In the genomic region with DNA sequence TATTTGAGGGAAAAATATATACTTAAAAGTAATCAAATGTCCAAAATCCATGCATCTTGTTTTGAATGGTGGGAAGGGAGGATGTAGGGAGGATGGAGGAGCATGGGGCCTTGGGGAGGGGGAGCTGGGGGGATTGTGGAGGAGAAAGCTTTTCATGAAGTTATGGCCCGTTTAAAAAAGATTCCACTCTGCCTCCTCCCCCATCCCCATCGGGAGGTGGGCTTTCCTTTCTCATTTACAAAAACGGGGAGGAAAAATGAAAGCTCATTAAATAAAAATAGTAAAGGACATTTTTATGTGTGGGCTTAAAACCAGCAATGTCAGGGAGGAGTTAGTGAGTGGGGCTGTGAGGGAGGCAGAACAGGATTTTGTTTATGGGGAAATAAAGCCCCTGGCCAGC, we compare ENCODE assay signal across 19 cellular contexts.
A peak's percentile ranks its signal among the peaks of the same experiment; 100 is the strongest.
DNase-seq lines count a peak whose midpoint lies in the region; ATAC-seq and TF ChIP-seq lines count a peak whose summit lies in the region.
"Had no signal": no experiment of that assay in that cellular context is flagged by ENCODE, and none has a peak within 500 bp of the region (broad histone marks: within the 10 kb centered on the region; RNA-seq: fewer than 3 reads in every experiment).

No MANE protein-coding gene starts in this region.

- H3K4me1 Mint-ChIP-seq in mesothelial cell of epicardium, result peaks cover 38% of the 10 kb centered on the region
- peaks cover 10 to 67% (median 19%) of the 10 kb centered on the region in 4 donors for H3K4me1 Mint-ChIP-seq in naive thymus-derived CD8-positive, alpha-beta T cell

- ATAC-seq in naive thymus-derived CD8-positive, alpha-beta T cell, result no peak
- ATAC-seq: A549 had no signal

- H3K4me3 ChIP-seq in ascending aorta, result peak overlapping the region; percentile 14 to 19
- H3K4me3 ChIP-seq in stomach smooth muscle (ENCODE audit: low read length in 2 of 2), result no peak overlapping the region
- H3K4me3 ChIP-seq: A549, tibial nerve had no signal

- POLR2A ChIA-PET in naive thymus-derived CD8-positive, alpha-beta T cell (lab: Charles Lee), result interaction anchor here (1.3 kb wide), 1 partner anchor 13 kb away, joined by 3 read pairs; no protein-coding TSS in a partner anchor

- H3K36me3 ChIP-seq in ascending aorta (peaks cover 27 to 58% of the 10 kb centered on the region in 2 donors), stomach smooth muscle (ENCODE audit: control insufficient read depth in 2 of 2, insufficient read depth in 2 of 2, low read length in 2 of 2) (peaks cover 0 to 5% of the 10 kb centered on the region in 2 donors)

- H3K27me3 ChIP-seq in ascending aorta (no peaks in the 10 kb centered on the region), stomach smooth muscle (ENCODE audit: control insufficient read depth in 1 of 2, insufficient read depth in 2 of 2, low read length in 2 of 2) (no peaks in the 10 kb centered on the region)
- H3K27me3 ChIP-seq: tibial nerve had no signal

- H3K9me3 ChIP-seq in ascending aorta (no peaks in the 10 kb centered on the region), stomach smooth muscle (ENCODE audit: control insufficient read depth in 2 of 2, low read length in 2 of 2) (no peaks in the 10 kb centered on the region)
- H3K9me3 ChIP-seq: A549, tibial nerve had no signal

- H3K9ac ChIP-seq in stomach smooth muscle (ENCODE audit: low read length in 2 of 2), result no peak overlapping the region

- H3K36me3 Mint-ChIP-seq in mesothelial cell of epicardium, result no peaks in the 10 kb centered on the region
- H3K36me3 Mint-ChIP-seq in naive thymus-derived CD8-positive, alpha-beta T cell, result peaks cover 0 to 5% (median 0%) of the 10 kb centered on the region in 3 donors

- H3K27ac ChIP-seq in 22Rv1 (peak overlapping the region; percentile 52; the same call in 1 of the 2 replicates), ascending aorta (peak overlapping the region; percentile 92 to 99), stomach smooth muscle (ENCODE audit: low read length) (peak overlapping the region; percentile 24)
- H3K27ac ChIP-seq: A549 had no signal

- H3K9me3 Mint-ChIP-seq in mesothelial cell of epicardium, result no peaks in the 10 kb centered on the region
- peaks cover 0 to under 1% (median 0%) of the 10 kb centered on the region in 9 donors for H3K9me3 Mint-ChIP-seq in naive thymus-derived CD8-positive, alpha-beta T cell

- H3K27me3 Mint-ChIP-seq in mesothelial cell of epicardium (ENCODE audit: low read depth), result peaks cover 87% of the 10 kb centered on the region
- peaks cover 0 to 2% (median 0%) of the 10 kb centered on the region in 5 donors for H3K27me3 Mint-ChIP-seq in naive thymus-derived CD8-positive, alpha-beta T cell

- H3K27ac Mint-ChIP-seq in mesothelial cell of epicardium, result peak overlapping the region; percentile 28
- no peak overlapping the region for H3K27ac Mint-ChIP-seq in naive thymus-derived CD8-positive, alpha-beta T cell

- H3K4me3 Mint-ChIP-seq in mesothelial cell of epicardium, result no peak overlapping the region
- no peak overlapping the region for H3K4me3 Mint-ChIP-seq in naive thymus-derived CD8-positive, alpha-beta T cell

- intact Hi-C loops in ascending aorta (cut with DNase I), result no loop called here

- H3K4me1 ChIP-seq in ascending aorta (peaks cover 39 to 88% of the 10 kb centered on the region in 2 donors), stomach smooth muscle (ENCODE audit: control insufficient read depth, insufficient read depth, low read length) (peaks cover 53% of the 10 kb centered on the region)
- H3K4me1 ChIP-seq: A549 had no signal

- no peak for TF ChIP-seq CTCF in 22Rv1 (IDR thresholded peaks at IDR 0.05)
- TF ChIP-seq CTCF in ascending aorta (IDR thresholded peaks at IDR 0.05), result no peak
- TF ChIP-seq CTCF in mesothelial cell of epicardium (IDR thresholded peaks at IDR 0.05; ENCODE audit: unreplicated experiment), result no peak

- no peak for DNase-seq in ascending aorta (ENCODE audit: low spot score in 2 of 2)
- no peak for DNase-seq in mesothelial cell of epicardium (ENCODE audit: low spot score in 2 of 2, unreplicated experiment in 2 of 2)
- DNase-seq in NCI-H526 treated with DMSO at 0.1 percent for 48 hours (lab: John Stamatoyannopoulos, UW), result no peak
- DNase-seq in MV-4-11 (lab: John Stamatoyannopoulos, UW), result no peak
- no peak for DNase-seq in activated CD4-positive, CD25-positive, alpha-beta regulatory T cell (lab: John Stamatoyannopoulos, UW)
- no peak for DNase-seq in naive thymus-derived CD8-positive, alpha-beta T cell
- DNase-seq: activated gamma-delta T cell treated with Interleukin-2 at 50 U/mL for 16 hours; activated T-cell treated with anti-CD3 and anti-CD28 coated beads for 4 hours; amygdala; DMS 273 treated with DMSO at 0.1 percent for 48 hours; effector memory CD4-positive, alpha-beta T cell; H7; NCI-H1105 treated with DMSO at 0.1 percent for 48 hours; NCI-H510A; posterior cingulate gyrus had no signal

Comparison
In these comparisons a context has a peak if more than half of its experiments do, and no peak if none do; other contexts are left out.
1. H3K27ac ChIP-seq: peak in every context shown above with its lines; median percentile 96 in ascending aorta; 52 in 22Rv1; 24 in stomach smooth muscle.
2. H3K4me3 ChIP-seq: peak in ascending aorta (2 of 2); none in stomach smooth muscle (0 of 2).